8 cellular contexts compared by ENCODE assay signal in the genomic region with DNA sequence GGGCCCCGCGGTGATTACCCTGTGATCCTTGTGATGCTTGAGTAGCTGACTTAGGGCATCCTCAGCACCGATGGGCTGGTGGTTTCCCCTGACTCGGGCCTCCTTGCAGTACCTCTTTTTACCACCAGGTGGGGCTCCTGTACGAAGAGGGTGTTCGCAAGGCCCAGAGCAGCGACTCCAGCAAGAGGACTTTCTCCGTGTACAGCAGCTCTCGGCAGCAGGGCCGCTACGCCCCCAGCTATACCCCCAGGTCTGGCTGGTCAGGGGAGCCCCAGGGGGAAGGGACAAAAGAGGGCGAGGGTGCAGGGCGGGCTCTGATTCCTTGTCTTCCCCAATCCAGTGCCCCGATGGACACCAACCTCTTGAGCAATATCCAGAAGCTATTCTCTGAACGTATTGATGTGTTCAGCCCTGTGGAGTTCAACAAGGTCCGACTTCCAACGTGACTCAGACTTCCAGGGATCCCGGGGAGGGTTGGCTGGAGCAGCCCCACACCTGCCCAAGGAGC. TPM values are rescaled to one million over a fixed set of nuclear protein-coding genes. Genes with fewer than 3 reads are reported as not detected.
A peak's percentile ranks its signal among the peaks of the same experiment; 100 is the strongest.
DNase-seq lines count a peak whose midpoint lies in the region; ATAC-seq, FAIRE-seq and TF ChIP-seq lines count a peak whose summit lies in the region.

No MANE protein-coding gene starts in this region.

- ATAC-seq in naive thymus-derived CD8-positive, alpha-beta T cell = peak; percentile 43 to 54
- peak; percentile 62 for ATAC-seq in stimulated activated memory B cell treated with anti-CD40 and anti-IgM and Interleukin-4, amounts not matched to agents 10 μg/mL and 1 μg/mL and 100 μg/mL, for 72 hours
- ATAC-seq in HG03097 (IDR thresholded peaks at IDR 0.05; ENCODE audit: low FRiP score, unreplicated experiment) = no peak

- FAIRE-seq in G401.6 (lab: Jason Lieb, UNC) = peak; percentile 84

- H3K36me3 ChIP-seq in Peyer's patch (peaks cover 0 to 30% (median 0%) of the 10 kb centered on the region in 3 donors), esophagus (ENCODE audit: control insufficient read depth in 2 of 2, insufficient read depth in 2 of 2, low read length in 1 of 2) (peaks cover 0 to 38% of the 10 kb centered on the region in 2 donors)

- H3K36me3 Mint-ChIP-seq in naive thymus-derived CD8-positive, alpha-beta T cell = peaks cover 0 to 19% (median 0%) of the 10 kb centered on the region in 3 donors
- peaks cover 11% of the 10 kb centered on the region for H3K36me3 Mint-ChIP-seq in stimulated activated memory B cell treated with anti-CD40 and anti-IgM and Interleukin-4, amounts not matched to agents 10 μg/mL and 1 μg/mL and 100 μg/mL, for 72 hours

- peak overlapping the region; percentile 63 to 99 (median 89) for H3K27ac Mint-ChIP-seq in naive thymus-derived CD8-positive, alpha-beta T cell
- H3K27ac Mint-ChIP-seq in stimulated activated memory B cell treated with anti-CD40 and anti-IgM and Interleukin-4, amounts not matched to agents 10 μg/mL and 1 μg/mL and 100 μg/mL, for 72 hours = peak overlapping the region; percentile 90

- DNase-seq in LNCaP clone FGC (ENCODE audit: low read depth) = no peak
- DNase-seq in Peyer's patch = peak; percentile 91 to 96 (median 92)
- DNase-seq in activated T-cell treated with anti-CD3 and anti-CD28 coated beads, Interleukin-2, amount 50 U/mL, for 1 hour = peak; percentile 98
- DNase-seq in naive thymus-derived CD8-positive, alpha-beta T cell = peak; percentile 88 to 98 (median 94)

- H3K4me1 Mint-ChIP-seq in naive thymus-derived CD8-positive, alpha-beta T cell = peaks cover 27 to 44% (median 41%) of the 10 kb centered on the region in 4 donors
- H3K4me1 Mint-ChIP-seq in stimulated activated memory B cell treated with anti-CD40 and anti-IgM and Interleukin-4, amounts not matched to agents 10 μg/mL and 1 μg/mL and 100 μg/mL, for 72 hours = peaks cover 51% of the 10 kb centered on the region

- no peaks in the 10 kb centered on the region for H3K27me3 Mint-ChIP-seq in naive thymus-derived CD8-positive, alpha-beta T cell
- no peaks in the 10 kb centered on the region for H3K27me3 Mint-ChIP-seq in stimulated activated memory B cell treated with anti-CD40 and anti-IgM and Interleukin-4, amounts not matched to agents 10 μg/mL and 1 μg/mL and 100 μg/mL, for 72 hours

- H3K9me3 ChIP-seq in Peyer's patch = no peaks in the 10 kb centered on the region
- H3K9me3 ChIP-seq in esophagus (ENCODE audit: control insufficient read depth in 2 of 2, insufficient read depth in 1 of 2, low read depth in 1 of 2, low read length in 1 of 2) = no peaks in the 10 kb centered on the region

- no peak for TF ChIP-seq POLR2A in Peyer's patch (IDR thresholded peaks at IDR 0.05)

- H3K27ac ChIP-seq in Peyer's patch = peak overlapping the region; percentile 20 to 82 (median 56)
- peak overlapping the region; percentile 56 to 83 for H3K27ac ChIP-seq in esophagus (ENCODE audit: low read depth in 2 of 2, low read length in 1 of 2)

- peak overlapping the region in 9 of 10 donors; percentile 39 to 73 (median 56) for H3K4me3 Mint-ChIP-seq in naive thymus-derived CD8-positive, alpha-beta T cell
- no peak overlapping the region for H3K4me3 Mint-ChIP-seq in stimulated activated memory B cell treated with anti-CD40 and anti-IgM and Interleukin-4, amounts not matched to agents 10 μg/mL and 1 μg/mL and 100 μg/mL, for 72 hours

- H3K4me1 ChIP-seq in Peyer's patch (peaks cover 4 to 33% (median 20%) of the 10 kb centered on the region in 4 donors), esophagus (ENCODE audit: control insufficient read depth in 2 of 2, insufficient read depth in 2 of 2, low read length in 1 of 2) (peaks cover 7 to 35% of the 10 kb centered on the region in 2 donors)

- H3K4me3 ChIP-seq in LNCaP clone FGC (ENCODE audit: low read depth, low read length) = no peak overlapping the region
- no peak overlapping the region for H3K4me3 ChIP-seq in Peyer's patch
- H3K4me3 ChIP-seq in esophagus (ENCODE audit: low read depth in 1 of 2, low read length in 2 of 2) = no peak overlapping the region

- peak; percentile 83 for TF ChIP-seq CTCF in LNCaP clone FGC (IDR thresholded peaks at IDR 0.05; ENCODE audit: control insufficient read depth, extremely low read depth, insufficient read depth)
- peak; percentile 95 to 99 (median 98) for TF ChIP-seq CTCF in Peyer's patch (IDR thresholded peaks at IDR 0.05)

- POLR2A ChIA-PET in naive thymus-derived CD8-positive, alpha-beta T cell (lab: Charles Lee) = interaction anchor here (0.5 to 6.8 kb wide), 15 partner anchors 8 to 366 kb away, joined by 3 to 115 read pairs (median 12); partner anchors contain the start of genes ARL2, CAPN1, FAU and MAP4K2

- H3K9me3 Mint-ChIP-seq in naive thymus-derived CD8-positive, alpha-beta T cell = no peaks in the 10 kb centered on the region
- no peaks in the 10 kb centered on the region for H3K9me3 Mint-ChIP-seq in stimulated activated memory B cell treated with anti-CD40 and anti-IgM and Interleukin-4, amounts not matched to agents 10 μg/mL and 1 μg/mL and 100 μg/mL, for 72 hours

- 8 to 11% methylated on average over 18 of the region's 18 CpGs for WGBS in esophagus, 2 donors

- H3K27me3 ChIP-seq in Peyer's patch (no peaks in the 10 kb centered on the region), esophagus (ENCODE audit: control insufficient read depth in 1 of 2, insufficient read depth in 2 of 2, low read length in 2 of 2) (no peaks in the 10 kb centered on the region)

RNA-seq across cellular contexts. Expression of gene TM7SF2, which starts 1.3 kb away (rescaled TPM):
- 10 to 100 TPM; 19.8 to 78.1 (median 58.5) TPM for total RNA-seq in Peyer's patch
- polyA plus RNA-seq in esophagus = 10 to 100 TPM; 48.3 to 68.3 TPM
- 10 to 100 TPM; 29.0 to 29.2 TPM for total RNA-seq in naive thymus-derived CD8-positive, alpha-beta T cell
- polyA plus RNA-seq in naive thymus-derived CD8-positive, alpha-beta T cell = 10 to 100 TPM; 17.4 to 22.6 (median 21.2) TPM

RNA-seq across cellular contexts. Expression of gene ZNHIT2, which starts 7.1 kb away (rescaled TPM):
- total RNA-seq in Peyer's patch = 10 to 100 TPM in 3 of 4 donors, 1 to 10 TPM in 1; 8.7 to 20.6 (median 13.8) TPM
- polyA plus RNA-seq in esophagus = 10 to 100 TPM; 12.4 to 13.3 TPM
- 10 to 100 TPM; 16.6 to 17.9 TPM for total RNA-seq in naive thymus-derived CD8-positive, alpha-beta T cell
- polyA plus RNA-seq in naive thymus-derived CD8-positive, alpha-beta T cell = 10 to 100 TPM; 24.3 to 33.1 (median 29.8) TPM

RNA-seq across cellular contexts. Expression of gene FAU, which starts 11.5 kb away (rescaled TPM):
- 100 to 1,000 TPM; 412 to 714 (median 579) TPM for total RNA-seq in Peyer's patch
- polyA plus RNA-seq in esophagus = 100 to 1,000 TPM; 789 to 817 TPM
- total RNA-seq in naive thymus-derived CD8-positive, alpha-beta T cell = 1,000 to 10,000 TPM; 1,487 to 1,501 TPM
- 1,000 to 10,000 TPM; 1,097 to 1,366 (median 1,350) TPM for polyA plus RNA-seq in naive thymus-derived CD8-positive, alpha-beta T cell

RNA-seq across cellular contexts. Expression of gene MRPL49, which starts 11.7 kb away (rescaled TPM):
- total RNA-seq in Peyer's patch = 10 to 100 TPM; 36.2 to 50.3 (median 45.7) TPM
- 10 to 100 TPM; 18.9 to 44.3 TPM for polyA plus RNA-seq in esophagus
- 10 to 100 TPM; 76.0 to 76.2 TPM for total RNA-seq in naive thymus-derived CD8-positive, alpha-beta T cell
- 10 to 100 TPM; 78.9 to 96.9 (median 90.1) TPM for polyA plus RNA-seq in naive thymus-derived CD8-positive, alpha-beta T cell

RNA-seq across cellular contexts. Expression of gene VPS51, which starts 14.4 kb away (rescaled TPM):
- total RNA-seq in Peyer's patch = 100 to 1,000 TPM; 280 to 636 (median 416) TPM
- polyA plus RNA-seq in esophagus = 10 to 100 TPM; 62.3 to 70.4 TPM
- 100 to 1,000 TPM; 258 to 274 TPM for total RNA-seq in naive thymus-derived CD8-positive, alpha-beta T cell
- 100 to 1,000 TPM in 2 of 3 donors, 10 to 100 TPM in 1; 70.2 to 111 (median 106) TPM for polyA plus RNA-seq in naive thymus-derived CD8-positive, alpha-beta T cell
